In genomic region chr13:26785845-26786630, GRCh38 we compare ENCODE assay signal across 8 cellular contexts. TPM values are rescaled to one million over a fixed set of nuclear protein-coding genes. Genes with fewer than 3 reads are reported as not detected.
DNase-seq lines count a peak whose midpoint lies in the region; ATAC-seq and TF ChIP-seq lines count a peak whose summit lies in the region.

No MANE protein-coding gene starts in this region.

- no peaks in the 10 kb centered on the region for H3K36me3 ChIP-seq in CD4-positive, CD25-positive, alpha-beta regulatory T cell (ENCODE audit: control insufficient read depth, insufficient read depth, low read length)
- no peaks in the 10 kb centered on the region for H3K36me3 ChIP-seq in trophoblast cell (ENCODE audit: control insufficient read depth in 1 of 2, insufficient read depth in 2 of 2, low read length in 2 of 2)
- no peaks in the 10 kb centered on the region for H3K36me3 ChIP-seq in PC-9 (ENCODE audit: low read depth)

- CTCF ChIA-PET in PC-9 (lab: Charles Lee) = no interaction called here

- H2BK120ac ChIP-seq in trophoblast cell (ENCODE audit: insufficient read depth, low read length, poor library complexity) = no peak overlapping the region

- peaks cover 17% of the 10 kb centered on the region for H3K27me3 Mint-ChIP-seq in CD4-positive, CD25-positive, alpha-beta regulatory T cell

- H3K4ac ChIP-seq in trophoblast cell (ENCODE audit: low read depth, low read length) = no peak overlapping the region

- no peak overlapping the region for H4K12ac ChIP-seq in trophoblast cell (ENCODE audit: low read depth, low read length)

- H2AFZ ChIP-seq in trophoblast cell (ENCODE audit: insufficient read depth, low read length, poor library complexity) = no peak overlapping the region
- H2AFZ ChIP-seq in PC-9 = no peak overlapping the region

- no peak overlapping the region for H2AK5ac ChIP-seq in trophoblast cell (ENCODE audit: low read length)

- H3K4me3 Mint-ChIP-seq in CD4-positive, CD25-positive, alpha-beta regulatory T cell = peak overlapping the region; percentile 81 to 88 (median 84)

- no peak overlapping the region for H4K91ac ChIP-seq in trophoblast cell (ENCODE audit: low read depth, low read length)

- peak; percentile 3 to 67 (median 43) for DNase-seq in CD4-positive, CD25-positive, alpha-beta regulatory T cell
- DNase-seq in T follicular helper cell (ENCODE audit: low read depth) = peak; percentile 17
- peak; percentile 41 for DNase-seq in cerebellar cortex (ENCODE audit: low spot score)
- DNase-seq in trophoblast cell = peak; percentile 83
- no peak for DNase-seq in PC-9
- DNase-seq in NCI-H1930 (lab: John Stamatoyannopoulos, UW) = no peak

- TF ChIP-seq CTCF in PC-9 (conservative IDR thresholded peaks at IDR 0.05) = no peak

- no peak overlapping the region for H3K9ac ChIP-seq in trophoblast cell (ENCODE audit: low read length)

- no peak overlapping the region for H3K14ac ChIP-seq in trophoblast cell (ENCODE audit: low read length)

- no peaks in the 10 kb centered on the region for H3K36me3 Mint-ChIP-seq in CD4-positive, CD25-positive, alpha-beta regulatory T cell

- peaks cover 9% of the 10 kb centered on the region for H3K4me1 ChIP-seq in CD4-positive, CD25-positive, alpha-beta regulatory T cell (ENCODE audit: control insufficient read depth, insufficient read depth, low read length, poor library complexity, severe bottlenecking)
- H3K4me1 ChIP-seq in trophoblast cell (ENCODE audit: control insufficient read depth in 1 of 2, insufficient read depth in 2 of 2, low read length in 2 of 2) = peaks cover 0 to 2% of the 10 kb centered on the region in 2 experiments
- H3K4me1 ChIP-seq in PC-9 (replicated peaks; ENCODE audit: insufficient read depth) = no peaks in the 10 kb centered on the region

- POLR2A ChIA-PET in PC-9 (lab: Charles Lee; ENCODE audit: unreplicated experiment) = no interaction called here

- no peaks in the 10 kb centered on the region for H3K9me3 ChIP-seq in CD4-positive, CD25-positive, alpha-beta regulatory T cell (ENCODE audit: control insufficient read depth in 2 of 2, low read length in 2 of 2)
- H3K9me3 ChIP-seq in trophoblast cell (ENCODE audit: insufficient read depth, low read depth, low read length) = peaks cover 7% of the 10 kb centered on the region
- H3K9me3 ChIP-seq in PC-9 (ENCODE audit: insufficient read depth, low read depth) = no peaks in the 10 kb centered on the region

- no peak overlapping the region for H3K23ac ChIP-seq in trophoblast cell (ENCODE audit: low read length)

- WGBS in trophoblast cell (ENCODE audit: extremely low coverage, insufficient coverage, insufficient read length) = no CpG with 5 or more reads among the region's 17 CpGs

- peaks cover 2% of the 10 kb centered on the region for H3K27me3 ChIP-seq in CD4-positive, CD25-positive, alpha-beta regulatory T cell (ENCODE audit: control insufficient read depth, insufficient read depth, low read length)
- H3K27me3 ChIP-seq in trophoblast cell (ENCODE audit: insufficient read depth, low read length) = no peaks in the 10 kb centered on the region
- peaks cover 100% of the 10 kb centered on the region for H3K27me3 ChIP-seq in PC-9 (ENCODE audit: insufficient read depth, low read depth)

- no peaks in the 10 kb centered on the region for H3K9me2 ChIP-seq in PC-9 (ENCODE audit: insufficient read depth)

- no peaks in the 10 kb centered on the region for H3K79me1 ChIP-seq in trophoblast cell (ENCODE audit: low read length)

- no peak overlapping the region for H3K4me2 ChIP-seq in trophoblast cell (ENCODE audit: low read length)
- no peak overlapping the region for H3K4me2 ChIP-seq in PC-9

- H4K8ac ChIP-seq in trophoblast cell (ENCODE audit: low read depth, low read length) = no peak overlapping the region

- no TSS peak for BruUV-seq in PC-9 (replicated peaks; lab: Mats Ljungman, UMichigan)

- no peak overlapping the region for H3K27ac ChIP-seq in CD4-positive, CD25-positive, alpha-beta regulatory T cell (ENCODE audit: insufficient read depth, low read length, poor library complexity, severe bottlenecking)
- no peak overlapping the region for H3K27ac ChIP-seq in trophoblast cell (ENCODE audit: low read depth, low read length)
- no peak overlapping the region for H3K27ac ChIP-seq in PC-9

- H3K27ac Mint-ChIP-seq in CD4-positive, CD25-positive, alpha-beta regulatory T cell = peak overlapping the region in 2 of 3 donors; percentile 85

- H3F3A ChIP-seq in PC-9 (ENCODE audit: insufficient read depth, low read depth) = no peaks in the 10 kb centered on the region

- no peaks in the 10 kb centered on the region for H4K20me1 ChIP-seq in PC-9 (ENCODE audit: insufficient read depth)

- intact Hi-C loops in PC-9 (cut with micrococcal nuclease; ENCODE audit: unreplicated experiment) = no loop called here

- no peak overlapping the region for H3K18ac ChIP-seq in trophoblast cell (ENCODE audit: low read length)

- no peak overlapping the region for H2BK5ac ChIP-seq in trophoblast cell (ENCODE audit: low read depth, low read length, poor library complexity)

- H3K4me1 Mint-ChIP-seq in CD4-positive, CD25-positive, alpha-beta regulatory T cell = peaks cover 0 to 18% (median 0%) of the 10 kb centered on the region in 4 donors

- peak; percentile 38 to 46 for ATAC-seq in CD4-positive, CD25-positive, alpha-beta regulatory T cell (ENCODE audit: low read depth in 2 of 2)
- ATAC-seq in HG02970 (IDR thresholded peaks at IDR 0.05; ENCODE audit: low FRiP score, unreplicated experiment) (peak; percentile 19), GM19023 (IDR thresholded peaks at IDR 0.05; ENCODE audit: unreplicated experiment) (no peak)

- peak overlapping the region; percentile 61 for H3K4me3 ChIP-seq in CD4-positive, CD25-positive, alpha-beta regulatory T cell (ENCODE audit: low read depth, low read length)
- H3K4me3 ChIP-seq in trophoblast cell (ENCODE audit: low read depth, low read length) = no peak overlapping the region
- no peak overlapping the region for H3K4me3 ChIP-seq in PC-9

- H3K79me2 ChIP-seq in trophoblast cell (ENCODE audit: control insufficient read depth, insufficient read depth, low read length, poor library complexity) = no peaks in the 10 kb centered on the region
- no peaks in the 10 kb centered on the region for H3K79me2 ChIP-seq in PC-9 (ENCODE audit: low read depth)

- peaks cover 0 to 8% (median 0%) of the 10 kb centered on the region in 7 donors for H3K9me3 Mint-ChIP-seq in CD4-positive, CD25-positive, alpha-beta regulatory T cell

- H2BK12ac ChIP-seq in trophoblast cell (ENCODE audit: low read length) = no peak overlapping the region

RNA-seq across cellular contexts. Expression of gene GPR12, which starts 25.5 kb away (rescaled TPM):
- total RNA-seq in CD4-positive, CD25-positive, alpha-beta regulatory T cell = not detected
- not detected for polyA plus RNA-seq in CD4-positive, CD25-positive, alpha-beta regulatory T cell
- not detected in 2 replicates for polyA plus RNA-seq in trophoblast cell (2013)
- not detected in 2 replicates for total RNA-seq in PC-9 (2021)

Comparison
In these comparisons a context has a peak if more than half of its experiments do, and no peak if none do; other contexts are left out.
1. DNase-seq: peak in CD4-positive, CD25-positive, alpha-beta regulatory T cell (3 of 3), T follicular helper cell (single experiment), cerebellar cortex (single experiment) and trophoblast cell (2 of 2); none in PC-9 (0 of 2) and NCI-H1930 (0 of 2).